In genomic region chr19:28530406-28531035, GRCh38 we compare ENCODE assay signal across 1 cellular context.
TF ChIP-seq lines count a peak whose summit lies in the region.

No MANE protein-coding gene starts in this region.

TF ChIP-seq in HEK293, 187 proteins besides CTCF, POLR2A, EP300 and RAD21 (continued from another document):
- TF ChIP-seq, protein P1, sequence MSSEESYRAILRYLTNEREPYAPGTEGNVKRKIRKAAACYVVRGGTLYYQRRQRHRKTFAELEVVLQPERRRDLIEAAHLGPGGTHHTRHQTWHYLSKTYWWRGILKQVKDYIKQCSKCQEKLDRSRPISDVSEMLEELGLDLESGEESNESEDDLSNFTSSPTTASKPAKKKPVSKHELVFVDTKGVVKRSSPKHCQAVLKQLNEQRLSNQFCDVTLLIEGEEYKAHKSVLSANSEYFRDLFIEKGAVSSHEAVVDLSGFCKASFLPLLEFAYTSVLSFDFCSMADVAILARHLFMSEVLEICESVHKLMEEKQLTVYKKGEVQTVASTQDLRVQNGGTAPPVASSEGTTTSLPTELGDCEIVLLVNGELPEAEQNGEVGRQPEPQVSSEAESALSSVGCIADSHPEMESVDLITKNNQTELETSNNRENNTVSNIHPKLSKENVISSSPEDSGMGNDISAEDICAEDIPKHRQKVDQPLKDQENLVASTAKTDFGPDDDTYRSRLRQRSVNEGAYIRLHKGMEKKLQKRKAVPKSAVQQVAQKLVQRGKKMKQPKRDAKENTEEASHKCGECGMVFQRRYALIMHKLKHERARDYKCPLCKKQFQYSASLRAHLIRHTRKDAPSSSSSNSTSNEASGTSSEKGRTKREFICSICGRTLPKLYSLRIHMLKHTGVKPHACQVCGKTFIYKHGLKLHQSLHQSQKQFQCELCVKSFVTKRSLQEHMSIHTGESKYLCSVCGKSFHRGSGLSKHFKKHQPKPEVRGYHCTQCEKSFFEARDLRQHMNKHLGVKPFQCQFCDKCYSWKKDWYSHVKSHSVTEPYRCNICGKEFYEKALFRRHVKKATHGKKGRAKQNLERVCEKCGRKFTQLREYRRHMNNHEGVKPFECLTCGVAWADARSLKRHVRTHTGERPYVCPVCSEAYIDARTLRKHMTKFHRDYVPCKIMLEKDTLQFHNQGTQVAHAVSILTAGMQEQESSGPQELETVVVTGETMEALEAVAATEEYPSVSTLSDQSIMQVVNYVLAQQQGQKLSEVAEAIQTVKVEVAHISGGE (tag by site-specific recombination; conservative IDR thresholded peaks at IDR 0.05; ENCODE audit: low read depth), result no peak
- TF ChIP-seq KLF9 (tag by site-specific recombination; IDR thresholded peaks at IDR 0.05; ENCODE audit: low read depth) (no peak), SP2 (tag by site-specific recombination; IDR thresholded peaks at IDR 0.05) (no peak), SETDB1 (IDR thresholded peaks at IDR 0.05; ENCODE audit: insufficient read length, low read length) (no peak)
TF ChIP-seq in HEK293: peak in this region for 1.
